10 cellular contexts compared by ENCODE assay signal in genomic region chr17:81428121-81428515, GRCh38. TPM values are rescaled to one million over a fixed set of nuclear protein-coding genes. Genes with fewer than 3 reads are reported as not detected.
DNase-seq lines count a peak whose midpoint lies in the region; ATAC-seq and TF ChIP-seq lines count a peak whose summit lies in the region.
"Had no signal": no experiment of that assay in that cellular context is flagged by ENCODE, and none has a peak within 500 bp of the region (broad histone marks: within the 10 kb centered on the region; RNA-seq: fewer than 3 reads in every experiment).

No MANE protein-coding gene starts in this region.

- ATAC-seq in GM21825 (IDR thresholded peaks at IDR 0.05; ENCODE audit: unreplicated experiment) = no peak
- ATAC-seq in HG03442 (IDR thresholded peaks at IDR 0.05; ENCODE audit: unreplicated experiment) = no peak
- ATAC-seq: activated naive CD8-positive, alpha-beta T cell treated with anti-CD3 and anti-CD28 coated beads, Interleukin-2, amount 50 U/mL, for 24 hours; WTC11 had no signal

- H3K27ac ChIP-seq in SJCRH30 = peak overlapping the region; percentile 54
- peak overlapping the region; percentile 72 for H3K27ac ChIP-seq in left ventricle myocardium inferior (replicated peaks)

- no peak for TF ChIP-seq CTCF in left ventricle myocardium inferior (IDR thresholded peaks at IDR 0.05; ENCODE audit: borderline replicate concordance)

- H3K36me3 ChIP-seq in SJCRH30 (no peaks in the 10 kb centered on the region), left ventricle myocardium inferior (no peaks in the 10 kb centered on the region)

- no peaks in the 10 kb centered on the region for H3K9me3 ChIP-seq in SJCRH30 (replicated peaks)
- no peaks in the 10 kb centered on the region for H3K9me3 ChIP-seq in left ventricle myocardium inferior (replicated peaks)

- intact Hi-C loops in left ventricle myocardium inferior (cut with micrococcal nuclease) = no loop called here

- H3K27me3 ChIP-seq in SJCRH30 (no peaks in the 10 kb centered on the region), left ventricle myocardium inferior (ENCODE audit: low read depth) (no peaks in the 10 kb centered on the region)

- peak; percentile 36 to 54 for DNase-seq in NCI-H524 (lab: John Stamatoyannopoulos, UW)
- no peak for DNase-seq in NCI-H524 treated with DMSO at 0.1 percent for 48 hours (lab: John Stamatoyannopoulos, UW)
- peak; percentile 87 to 91 for DNase-seq in SJCRH30
- no peak for DNase-seq in left ventricle myocardium inferior
- peak; percentile 72 for DNase-seq in superior temporal gyrus (ENCODE audit: extremely low spot score)
- DNase-seq in stimulated activated CD4-positive, alpha-beta T cell treated with anti-CD3 and anti-CD28 coated beads, Interleukin-4, amount 100 ng/mL, for 4 hours = no peak
- DNase-seq: activated naive CD8-positive, alpha-beta T cell treated with anti-CD3 and anti-CD28 coated beads, Interleukin-2, amount 50 U/mL, for 24 hours had no signal

- H3K4me1 ChIP-seq in SJCRH30 (peaks cover 54% of the 10 kb centered on the region), left ventricle myocardium inferior (peaks cover 64% of the 10 kb centered on the region)

- H3K4me3 ChIP-seq in SJCRH30 (no peak overlapping the region), left ventricle myocardium inferior (peak overlapping the region; percentile 29)

RNA-seq across cellular contexts. Expression of gene BAHCC1, which starts 32.9 kb away (rescaled TPM):
- total RNA-seq in SJCRH30 (2014; rRNA removed; shearing (Covaris generic)) = 17.4 and 20.0 TPM in 2 replicates
- total RNA-seq in left ventricle myocardium inferior = 7.3 TPM

Comparison
In these comparisons a context has a peak if more than half of its experiments do, and no peak if none do; other contexts are left out.
1. DNase-seq: peak in NCI-H524 (2 of 2), SJCRH30 (2 of 2) and superior temporal gyrus (single experiment); none in NCI-H524 treated with DMSO at 0.1 percent for 48 hours (single experiment), left ventricle myocardium inferior (single experiment) and stimulated activated CD4-positive, alpha-beta T cell treated with anti-CD3 and anti-CD28 coated beads, Interleukin-4, amount 100 ng/mL, for 4 hours (0 of 2).